ENCODE assay signal across 28 cellular contexts in genomic region chr14:54355698-54356097, GRCh38. TPM values are rescaled to one million over a fixed set of nuclear protein-coding genes. Genes with fewer than 3 reads are reported as not detected.
"Had no signal": no experiment of that assay in that cellular context is flagged by ENCODE, and none has a peak within 500 bp of the region (broad histone marks: within the 10 kb centered on the region; RNA-seq: fewer than 3 reads in every experiment).

No MANE protein-coding gene starts in this region.

- H3K36me3 ChIP-seq: ascending aorta, cardiac muscle cell, colonic mucosa, gastroesophageal sphincter, vagina, WERI-Rb-1 had no signal

- ATAC-seq: activated CD4-positive, CD25-positive, alpha-beta regulatory T cell treated with anti-CD3 and anti-CD28 coated beads, Interleukin-2, amount 50 U/mL, for 24 hours; gastroesophageal sphincter; left ventricle myocardium superior; sciatic nerve; stimulated activated memory B cell treated with anti-CD40 and anti-IgM and Interleukin-4, amounts not matched to agents 10 μg/mL and 1 μg/mL and 100 μg/mL, for 72 hours; stimulated activated naive CD8-positive, alpha-beta T cell treated with anti-CD3 and anti-CD28 coated beads, Interleukin-15, amount 100 ng/mL, for 72 hours had no signal

- H3K4me2 ChIP-seq: smooth muscle cell had no signal

- H3K79me2 ChIP-seq: hepatocyte had no signal

- H2AFZ ChIP-seq: hepatocyte had no signal

- H3K9me3 ChIP-seq: ascending aorta, colonic mucosa, vagina had no signal

- H3K27me3 ChIP-seq: ascending aorta, cardiac muscle cell, colonic mucosa, hepatocyte, vagina had no signal

- DNase-seq: activated CD4-positive, alpha-beta memory T cell treated with anti-CD3 and anti-CD28 coated beads, Interleukin-2, amount 10 ng/mL, durations not matched to agents 7 days and 5 days; activated CD4-positive, alpha-beta T cell treated with anti-CD3 and anti-CD28 coated beads, Interleukin-2, amount 10 ng/mL, durations not matched to agents 24 days and 14 days; activated CD8-positive, alpha-beta memory T cell treated with anti-CD3 and anti-CD28 coated beads, Interleukin-2, amount 50 U/mL, for 48 hours; activated gamma-delta T cell; activated naive CD4-positive, alpha-beta T cell treated with anti-CD3 and anti-CD28 coated beads, Interleukin-2, amount 10 ng/mL, durations not matched to agents 7 days and 5 days; activated naive CD8-positive, alpha-beta T cell treated with anti-CD3 and anti-CD28 coated beads, Interleukin-2, amount 10 ng/mL, durations not matched to agents 7 days and 5 days; activated T-cell treated with anti-CD3 and anti-CD28 coated beads, Interleukin-2, amount 50 U/mL, for 24 hours; cerebellar nuclear complex; colonic mucosa; effector CD8-positive, alpha-beta T cell; erythroblast; islet precursor cell; left ventricle myocardium superior; stimulated activated CD4-positive, alpha-beta T cell treated with anti-CD3 and anti-CD28 coated beads, Interleukin-1b, Interleukin-23, amount 100 ng/mL, for 48 hours; stimulated activated CD4-positive, alpha-beta T cell treated with anti-CD3 and anti-CD28 coated beads, Interleukin-4, amount 100 ng/mL, for 4 hours; stimulated activated CD8-positive, alpha-beta memory T cell treated with anti-CD3 and anti-CD28 coated beads, Interleukin-4, amount 100 ng/mL, for 48 hours; stimulated activated naive CD8-positive, alpha-beta T cell treated with anti-CD3 and anti-CD28 coated beads, Interleukin-15, amount 100 ng/mL, for 72 hours; substantia nigra; WERI-Rb-1 had no signal

- H3K4me1 ChIP-seq: ascending aorta, gastroesophageal sphincter, vagina had no signal

- H3K4me3 ChIP-seq: ascending aorta, cardiac muscle cell, colonic mucosa, gastroesophageal sphincter, hepatocyte, smooth muscle cell, vagina had no signal

- H3K27ac ChIP-seq: ascending aorta, cardiac muscle cell, colonic mucosa, gastroesophageal sphincter, vagina, WERI-Rb-1 had no signal

RNA-seq across cellular contexts. Expression of gene CDKN3, which starts 41.1 kb away (rescaled TPM):
- total RNA-seq: ascending aorta had no signal
